ENCODE assay signal across 8 cellular contexts in the genomic region with DNA sequence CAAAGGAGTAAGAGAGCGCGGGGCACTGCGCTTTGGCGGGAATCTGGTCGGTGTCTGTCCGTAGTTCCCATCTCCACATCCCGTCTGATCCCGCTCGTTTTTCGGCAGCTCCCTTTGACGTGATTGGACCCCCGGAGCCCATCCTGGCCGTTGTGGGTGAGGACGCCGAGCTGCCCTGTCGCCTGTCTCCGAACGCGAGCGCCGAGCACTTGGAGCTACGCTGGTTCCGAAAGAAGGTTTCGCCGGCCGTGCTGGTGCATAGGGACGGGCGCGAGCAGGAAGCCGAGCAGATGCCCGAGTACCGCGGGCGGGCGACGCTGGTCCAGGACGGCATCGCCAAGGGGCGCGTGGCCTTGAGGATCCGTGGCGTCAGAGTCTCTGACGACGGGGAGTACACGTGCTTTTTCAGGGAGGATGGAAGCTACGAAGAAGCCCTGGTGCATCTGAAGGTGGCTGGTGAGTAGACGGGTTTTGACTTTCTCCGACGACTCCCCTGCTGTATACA. TPM values are rescaled to one million over a fixed set of nuclear protein-coding genes. Genes with fewer than 3 reads are reported as not detected.
DNase-seq lines count a peak whose midpoint lies in the region; ATAC-seq and TF ChIP-seq lines count a peak whose summit lies in the region.

No MANE protein-coding gene starts in this region.

- H3K9me3 ChIP-seq in esophagus squamous epithelium, result no peaks in the 10 kb centered on the region
- peaks cover 2% of the 10 kb centered on the region for H3K9me3 ChIP-seq in neuron (ENCODE audit: low read length)
- H3K9me3 ChIP-seq in aorta (ENCODE audit: control insufficient read depth, low read length), result no peaks in the 10 kb centered on the region

- TF ChIP-seq CTCF in esophagus squamous epithelium (IDR thresholded peaks at IDR 0.05), result no peak

- no peaks in the 10 kb centered on the region for H3K36me3 ChIP-seq in esophagus squamous epithelium
- no peaks in the 10 kb centered on the region for H3K36me3 ChIP-seq in neuron (ENCODE audit: insufficient read depth, low read length)
- H3K36me3 ChIP-seq in aorta (ENCODE audit: control insufficient read depth in 1 of 2, insufficient read depth in 2 of 2, low read length in 1 of 2), result no peaks in the 10 kb centered on the region

- no peak overlapping the region for H3K27ac ChIP-seq in esophagus squamous epithelium
- H3K27ac ChIP-seq in aorta (ENCODE audit: low read depth in 1 of 2, low read length in 2 of 2), result no peak overlapping the region

- intact Hi-C loops in esophagus squamous epithelium (cut with DNase I) (no loop called here), aorta (cut with DNase I) (no loop called here)

- ATAC-seq in aorta (ENCODE audit: low FRiP score), result peak; percentile 74

- peak overlapping the region; percentile 85 for H2AFZ ChIP-seq in neuron (ENCODE audit: low read depth, low read length)

- peak; percentile 14 for DNase-seq in DMS79 treated with DMSO at 0.1 percent for 48 hours (lab: John Stamatoyannopoulos, UW)
- no peak for DNase-seq in DMS79 (lab: John Stamatoyannopoulos, UW)
- DNase-seq in activated CD8-positive, alpha-beta memory T cell treated with anti-CD3 and anti-CD28 coated beads, Interleukin-2, amount 50 U/mL, for 4 hours, result peak; percentile 47
- no peak for DNase-seq in esophagus squamous epithelium (lab: John Stamatoyannopoulos, UW)
- peak; percentile 72 to 85 for DNase-seq in aorta
- DNase-seq in NCI-H2081 treated with DMSO at 0.1 percent for 48 hours (lab: John Stamatoyannopoulos, UW), result no peak
- DNase-seq in NCI-H510A (lab: John Stamatoyannopoulos, UW), result no peak

- H3K27me3 ChIP-seq in esophagus squamous epithelium, result peaks cover 0 to 47% (median 9%) of the 10 kb centered on the region in 4 donors
- peaks cover 37% of the 10 kb centered on the region for H3K27me3 ChIP-seq in neuron (ENCODE audit: insufficient read depth, low read length)
- no peaks in the 10 kb centered on the region for H3K27me3 ChIP-seq in aorta (ENCODE audit: control insufficient read depth in 1 of 2, insufficient read depth in 2 of 2, low read length in 1 of 2)

- 3% methylated on average over 5 of the region's 49 CpGs; no CpG with 5 or more reads in 1 of the 2 donors for WGBS in esophagus squamous epithelium, 2 donors
- 3 to 7% methylated on average over 49 of the region's 49 CpGs for WGBS in aorta, 2 donors

- H3K4me1 ChIP-seq in esophagus squamous epithelium (peaks cover 8 to 13% (median 11%) of the 10 kb centered on the region in 3 donors), neuron (ENCODE audit: insufficient read depth, low read length) (no peaks in the 10 kb centered on the region), aorta (ENCODE audit: control insufficient read depth in 1 of 2, insufficient read depth in 2 of 2, low read length in 2 of 2) (no peaks in the 10 kb centered on the region)

- TF ChIP-seq POLR2A in esophagus squamous epithelium (IDR thresholded peaks at IDR 0.05), result no peak

- H3K4me3 ChIP-seq in esophagus squamous epithelium (peak overlapping the region; percentile 4 to 64 (median 36)), neuron (ENCODE audit: low read length) (no peak overlapping the region), aorta (ENCODE audit: low read length in 2 of 2) (no peak overlapping the region)

RNA-seq across cellular contexts. Expression of gene BTN1A1, which starts 1.4 kb away (rescaled TPM):
- not detected for total RNA-seq in esophagus squamous epithelium
- total RNA-seq in aorta, result not detected
- not detected for polyA plus RNA-seq in aorta

RNA-seq across cellular contexts. Expression of gene HMGN4, which starts 36.6 kb away (rescaled TPM):
- total RNA-seq in esophagus squamous epithelium, result 10 to 100 TPM; 18.1 to 53.2 (median 36.7) TPM
- total RNA-seq in aorta, result 10 to 100 TPM; 48.4 to 69.0 TPM
- 10 to 100 TPM; 36.4 to 43.8 TPM for polyA plus RNA-seq in aorta

RNA-seq across cellular contexts. Expression of gene BTN2A1, which starts 43.8 kb away (rescaled TPM):
- total RNA-seq in esophagus squamous epithelium (10 to 100 TPM in 1 of 4 donors, 1 to 10 TPM in 3; 5.9 to 11.4 (median 7.8) TPM), aorta (10 to 100 TPM; 37.6 to 41.6 TPM)
- 10 to 100 TPM; 14.1 to 40.4 TPM for polyA plus RNA-seq in aorta

Comparison
In these comparisons a context has a peak if more than half of its experiments do, and no peak if none do; other contexts are left out.
1. DNase-seq: peak in DMS79 treated with DMSO at 0.1 percent for 48 hours (single experiment), activated CD8-positive, alpha-beta memory T cell treated with anti-CD3 and anti-CD28 coated beads, Interleukin-2, amount 50 U/mL, for 4 hours (single experiment) and aorta (2 of 2); none in DMS79 (single experiment), esophagus squamous epithelium (single experiment), NCI-H2081 treated with DMSO at 0.1 percent for 48 hours (single experiment) and NCI-H510A (single experiment).
2. H3K4me3 ChIP-seq: peak in esophagus squamous epithelium (4 of 4); none in neuron (single experiment) and aorta (0 of 2).